18 cellular contexts compared by ENCODE assay signal in the genomic region with DNA sequence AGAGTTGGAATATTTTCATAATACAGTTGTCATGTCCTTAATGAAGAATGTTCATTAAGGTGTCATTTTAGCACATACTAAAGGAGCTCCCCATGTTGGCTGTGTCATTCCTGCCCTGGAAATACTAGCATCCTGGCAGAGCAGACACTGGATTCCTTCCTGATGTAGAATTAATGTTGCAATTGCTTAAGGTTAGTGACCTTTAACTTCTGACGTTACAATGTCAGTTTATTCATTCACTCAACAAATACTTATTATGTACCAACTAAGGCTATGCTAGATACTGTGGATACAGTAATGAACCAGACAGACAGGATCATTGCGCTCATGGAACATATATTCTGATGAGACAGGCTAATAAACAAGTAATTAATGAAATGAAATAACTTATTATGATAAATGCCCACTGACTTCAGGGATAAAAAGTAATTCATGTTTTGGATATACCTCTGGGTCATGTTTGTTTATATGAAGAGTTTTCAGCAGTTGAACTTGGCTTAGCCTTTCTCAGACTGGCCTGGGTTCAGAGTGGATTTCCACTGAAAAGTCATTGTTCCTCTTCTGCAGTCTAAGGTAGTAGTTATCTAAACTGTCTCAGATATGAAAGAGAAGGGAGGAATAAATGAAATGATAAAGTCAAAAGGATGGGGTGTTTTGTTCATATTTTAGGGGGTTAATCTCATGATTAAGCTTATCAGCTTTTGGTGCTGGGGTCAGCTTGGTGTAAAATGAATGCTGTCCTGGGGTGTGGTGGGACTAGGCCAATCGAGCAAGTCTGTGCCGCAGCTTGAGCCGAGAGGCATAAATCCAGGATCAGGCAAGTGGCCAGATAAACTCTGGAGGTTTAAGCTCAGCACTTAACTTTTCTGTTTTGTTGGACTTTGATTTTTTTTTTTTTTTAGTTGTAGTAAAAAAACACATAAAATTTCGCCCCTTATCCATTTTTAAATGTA. TPM values are rescaled to one million over a fixed set of nuclear protein-coding genes. Genes with fewer than 3 reads are reported as not detected.
DNase-seq lines count a peak whose midpoint lies in the region; ATAC-seq, FAIRE-seq and TF ChIP-seq lines count a peak whose summit lies in the region.
"Had no signal": no experiment of that assay in that cellular context is flagged by ENCODE, and none has a peak within 500 bp of the region (broad histone marks: within the 10 kb centered on the region; RNA-seq: fewer than 3 reads in every experiment).

No MANE protein-coding gene starts in this region.

- H3K4me1 ChIP-seq in heart right ventricle (peaks cover 14 to 93% (median 62%) of the 10 kb centered on the region in 9 donors), heart left ventricle (peaks cover 0 to 89% (median 60%) of the 10 kb centered on the region in 12 donors), muscle layer of duodenum (ENCODE audit: control insufficient read depth in 1 of 2, insufficient read depth in 2 of 2, low read length in 2 of 2) (peaks cover 4 to 26% of the 10 kb centered on the region in 2 donors)

- intact Hi-C loops in heart right ventricle (cut with DNase I) (loop anchor here in 1 of 10 donors (5.0 kb wide), 1 partner anchor 48 kb away; a partner anchor contains a TSS), heart left ventricle (cut with DNase I) (no loop called here)

- TF ChIP-seq POLR2A in heart left ventricle (IDR thresholded peaks at IDR 0.05) (no peak), erythroblast (IDR thresholded peaks at IDR 0.05; ENCODE audit: low read length) (no peak)

- H3K9me3 ChIP-seq in heart right ventricle (peaks cover 0 to 8% (median 0%) of the 10 kb centered on the region in 11 donors), heart left ventricle (peaks cover 0 to 6% (median 0%) of the 10 kb centered on the region in 12 donors), muscle layer of duodenum (ENCODE audit: control insufficient read depth in 1 of 2, low read length in 2 of 2) (no peaks in the 10 kb centered on the region)
- H3K9me3 ChIP-seq: adrenal gland, SJSA1 had no signal

- peak; percentile 67 for FAIRE-seq in urothelium cell line (lab: Jason Lieb, UNC)

- H3K4me3 ChIP-seq in heart right ventricle (no peak overlapping the region), heart left ventricle (no peak overlapping the region), muscle layer of duodenum (ENCODE audit: low read depth in 1 of 2, low read length in 2 of 2) (no peak overlapping the region)
- H3K4me3 ChIP-seq: adrenal gland, SJSA1 had no signal

- peaks cover 0 to 67% (median 15%) of the 10 kb centered on the region in 9 donors for H3K36me3 ChIP-seq in heart right ventricle
- peaks cover 0 to 65% (median 55%) of the 10 kb centered on the region in 9 donors for H3K36me3 ChIP-seq in heart left ventricle
- peaks cover 11 to 32% of the 10 kb centered on the region in 2 donors for H3K36me3 ChIP-seq in muscle layer of duodenum (ENCODE audit: control insufficient read depth in 1 of 2, insufficient read depth in 2 of 2, low read length in 2 of 2)

- WGBS in heart right ventricle, 2 donors: 39 to 46% methylated on average over 6 of the region's 6 CpGs
- WGBS in heart left ventricle, 4 donors: 35 to 45% (median 41%) methylated on average over 6 of the region's 6 CpGs

- no peak for TF ChIP-seq CTCF in heart right ventricle (IDR thresholded peaks at IDR 0.05)
- no peak for TF ChIP-seq CTCF in heart left ventricle (IDR thresholded peaks at IDR 0.05)

- H3K27me3 ChIP-seq in heart right ventricle: no peaks in the 10 kb centered on the region
- H3K27me3 ChIP-seq in heart left ventricle: no peaks in the 10 kb centered on the region
- no peaks in the 10 kb centered on the region for H3K27me3 ChIP-seq in muscle layer of duodenum (ENCODE audit: low read depth, low read length)
- H3K27me3 ChIP-seq: adrenal gland, SJSA1 had no signal

- ATAC-seq in heart right ventricle (no peak), heart left ventricle (no peak), GM21423 (IDR thresholded peaks at IDR 0.05; ENCODE audit: unreplicated experiment) (no peak), HG03439 (IDR thresholded peaks at IDR 0.05; ENCODE audit: unreplicated experiment) (no peak), GM21786 (IDR thresholded peaks at IDR 0.05; ENCODE audit: unreplicated experiment) (no peak)

- peak overlapping the region in 7 of 10 donors; percentile 2 to 58 (median 27) for H3K27ac ChIP-seq in heart right ventricle
- H3K27ac ChIP-seq in heart left ventricle: peak overlapping the region in 6 of 12 donors; percentile 2 to 58 (median 23)
- H3K27ac ChIP-seq in muscle layer of duodenum (ENCODE audit: low read length): peak overlapping the region; percentile 55
- H3K27ac ChIP-seq: SJSA1 had no signal

- no peak for DNase-seq in heart right ventricle
- DNase-seq in heart left ventricle: no peak
- DNase-seq in erythroblast (lab: John Stamatoyannopoulos, UW): peak; percentile 20 to 56
- no peak for DNase-seq in urothelium cell line (ENCODE audit: low spot score)
- DNase-seq: activated CD4-positive, CD25-positive, alpha-beta regulatory T cell; activated T-cell treated with anti-CD3 and anti-CD28 coated beads for 4 hours; dermis blood vessel endothelial cell; DND-41; NCI-H2081 treated with DMSO at 0.1 percent for 48 hours; NK-92 treated with Interleukin-12 subunit alpha and Interleukin-12 subunit beta, amount 100 ng/mL, for 24 hours; nucleus accumbens had no signal

RNA-seq across cellular contexts. Expression of a gene that starts 43.3 kb away (rescaled TPM):
- total RNA-seq in heart right ventricle: 1 to 10 TPM; 1.2 to 3.4 (median 2.1) TPM
- 1 to 10 TPM; 1.0 to 3.4 TPM for polyA plus RNA-seq in heart right ventricle
- 1 to 10 TPM; 1.3 to 4.4 (median 2.2) TPM for total RNA-seq in heart left ventricle
- 1 to 10 TPM; 1.3 to 1.8 TPM for polyA plus RNA-seq in heart left ventricle
- total RNA-seq: dermis blood vessel endothelial cell had no signal
- polyA plus RNA-seq: AG04450 had no signal

RNA-seq across cellular contexts. Expression of a gene that starts 48.8 kb away (rescaled TPM):
- total RNA-seq in heart right ventricle (10 to 100 TPM; 56.1 to 84.7 (median 73.1) TPM), heart left ventricle (10 to 100 TPM; 52.6 to 82.8 (median 69.4) TPM)
- polyA plus RNA-seq in heart right ventricle (10 to 100 TPM; 49.9 to 55.8 TPM), heart left ventricle (10 to 100 TPM; 45.2 to 52.8 TPM)

Comparison
In these comparisons a context has a peak if more than half of its experiments do, and no peak if none do; other contexts are left out.
1. DNase-seq: peak in erythroblast (2 of 2); none in heart right ventricle (0 of 2), heart left ventricle (0 of 5) and urothelium cell line (single experiment).